ENCODE assay signal across 1 cellular context in genomic region chr15:36334059-36334458, GRCh38.
TF ChIP-seq lines count a peak whose summit lies in the region.

No MANE protein-coding gene starts in this region.

TF ChIP-seq in K562, 482 proteins besides CTCF, POLR2A, EP300 and RAD21 (continued from another document and continues in another):
- TF ChIP-seq MGA (IDR thresholded peaks at IDR 0.05) (peak; percentile 87), TEAD2 (tag; IDR thresholded peaks at IDR 0.05) (no peak), CHD2 (IDR thresholded peaks at IDR 0.05; ENCODE audit: low read depth, low read length) (no peak), CEBPZ (IDR thresholded peaks at IDR 0.05; ENCODE audit: borderline replicate concordance, low read depth, low read length) (no peak), IRF9 (tag; IDR thresholded peaks at IDR 0.05) (peak; percentile 87), JUND (IDR thresholded peaks at IDR 0.05; ENCODE audit: borderline replicate concordance, low read depth, low read length) (peak; percentile 54; the same call in 1 of the 2 replicates), JUND (tag; IDR thresholded peaks at IDR 0.05; ENCODE audit: borderline replicate concordance, low read depth, low read length) (peak; percentile 68; the same call in 1 of the 3 replicates), CBFA2T2 (conservative IDR thresholded peaks at IDR 0.05) (0 out of 2 replicates have a peak, but pooled peaks have one; percentile 18), SMARCE1 (IDR thresholded peaks at IDR 0.05) (peak; percentile 42; the same call in 1 of the 2 replicates), KDM1A (IDR thresholded peaks at IDR 0.05) (peak in 1 of 2 experiments; percentile 17; a peak in 1 of 4 replicates), ZBTB7A (IDR thresholded peaks at IDR 0.05; ENCODE audit: borderline replicate concordance, control insufficient read depth, low read depth, low read length) (no peak), DPF2 (IDR thresholded peaks at IDR 0.05) (0 out of 2 replicates have a peak, but pooled peaks have one; percentile 27), CEBPG (CRISPR knock-in tag; IDR thresholded peaks at IDR 0.05) (peak; percentile 88), CEBPG (tag; conservative IDR thresholded peaks at IDR 0.05 in 1 of 2, IDR thresholded peaks at IDR 0.05 in 1 of 2) (peak; percentile 92 to 94), ZFP30 (CRISPR knock-in tag; IDR thresholded peaks at IDR 0.05; ENCODE audit: borderline replicate concordance) (no peak), SMAD4 (CRISPR knock-in tag; conservative IDR thresholded peaks at IDR 0.05) (0 out of 2 replicates have a peak, but pooled peaks have one; percentile 26), ZNF592 (IDR thresholded peaks at IDR 0.05) (peak; percentile 69; the same call in 1 of the 2 replicates), L3MBTL2 (IDR thresholded peaks at IDR 0.05) (peak; percentile 94), TCF3 (CRISPR knock-in tag; IDR thresholded peaks at IDR 0.05) (peak; percentile 40), GTF3C2 (IDR thresholded peaks at IDR 0.05; ENCODE audit: borderline replicate concordance, extremely low read depth, insufficient read length) (no peak), ATF4 (CRISPR knock-in tag; IDR thresholded peaks at IDR 0.05) (peak; percentile 79), ZSCAN32 (CRISPR knock-in tag; IDR thresholded peaks at IDR 0.05) (peak; percentile 77; the same call in 1 of the 2 replicates), SOX6 (IDR thresholded peaks at IDR 0.05) (peak; percentile 57), CTBP1 (IDR thresholded peaks at IDR 0.05; ENCODE audit: borderline replicate concordance) (peak; percentile 65), ETV1 (tag; conservative IDR thresholded peaks at IDR 0.05; ENCODE audit: low read depth) (peak; percentile 57), ZNF280B (CRISPR knock-in tag; IDR thresholded peaks at IDR 0.05) (no peak), NR2C2 (CRISPR knock-in tag; IDR thresholded peaks at IDR 0.05) (no peak), NR2C2 (tag; IDR thresholded peaks at IDR 0.05) (peak; percentile 30; the same call in 1 of the 2 replicates)
